ENCODE assay signal across 1 cellular context in the genomic region with DNA sequence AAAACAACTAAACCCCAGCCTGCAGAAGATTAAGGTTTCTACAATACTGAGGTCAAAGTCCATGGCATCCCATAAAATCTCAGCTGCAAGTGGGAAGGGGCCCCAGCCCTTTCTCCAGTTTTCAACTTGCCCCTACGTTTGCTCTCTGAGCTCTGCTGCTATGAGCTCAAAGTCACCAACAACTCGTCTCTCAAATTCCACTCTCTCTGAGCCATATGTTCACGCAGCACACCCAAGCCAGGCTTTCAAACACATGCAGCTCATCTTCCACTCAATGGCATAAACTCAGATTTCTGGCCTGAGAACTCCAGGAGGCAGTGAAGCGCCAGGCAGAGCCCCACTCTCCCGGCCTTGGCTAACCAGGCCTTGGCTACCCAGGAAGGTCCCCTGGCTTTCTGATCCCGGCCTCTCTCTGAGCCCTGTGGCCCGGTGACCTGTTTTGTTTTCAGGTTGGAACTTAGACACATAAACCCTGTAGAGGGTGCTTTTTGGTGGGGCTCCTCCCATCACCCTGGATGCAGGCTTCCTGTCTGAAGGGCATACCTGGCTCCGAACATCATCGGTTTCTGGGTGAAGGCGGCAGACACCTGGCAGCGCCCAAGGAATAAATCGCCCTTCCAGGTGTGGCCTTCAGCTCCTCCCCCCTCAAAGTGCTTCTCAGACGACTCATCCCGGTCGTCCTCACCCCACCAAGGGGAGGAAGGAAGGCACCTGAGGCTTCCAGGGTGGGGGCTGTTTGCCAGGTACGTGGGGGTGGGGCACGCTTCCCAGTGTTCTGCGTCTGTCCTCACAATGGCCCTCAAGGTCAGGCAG.
TF ChIP-seq lines count a peak whose summit lies in the region.

No MANE protein-coding gene starts in this region.

TF ChIP-seq in HCT116, 20 proteins besides CTCF, POLR2A, EP300 and RAD21 (continued from another document):
- TF ChIP-seq, protein P1, sequence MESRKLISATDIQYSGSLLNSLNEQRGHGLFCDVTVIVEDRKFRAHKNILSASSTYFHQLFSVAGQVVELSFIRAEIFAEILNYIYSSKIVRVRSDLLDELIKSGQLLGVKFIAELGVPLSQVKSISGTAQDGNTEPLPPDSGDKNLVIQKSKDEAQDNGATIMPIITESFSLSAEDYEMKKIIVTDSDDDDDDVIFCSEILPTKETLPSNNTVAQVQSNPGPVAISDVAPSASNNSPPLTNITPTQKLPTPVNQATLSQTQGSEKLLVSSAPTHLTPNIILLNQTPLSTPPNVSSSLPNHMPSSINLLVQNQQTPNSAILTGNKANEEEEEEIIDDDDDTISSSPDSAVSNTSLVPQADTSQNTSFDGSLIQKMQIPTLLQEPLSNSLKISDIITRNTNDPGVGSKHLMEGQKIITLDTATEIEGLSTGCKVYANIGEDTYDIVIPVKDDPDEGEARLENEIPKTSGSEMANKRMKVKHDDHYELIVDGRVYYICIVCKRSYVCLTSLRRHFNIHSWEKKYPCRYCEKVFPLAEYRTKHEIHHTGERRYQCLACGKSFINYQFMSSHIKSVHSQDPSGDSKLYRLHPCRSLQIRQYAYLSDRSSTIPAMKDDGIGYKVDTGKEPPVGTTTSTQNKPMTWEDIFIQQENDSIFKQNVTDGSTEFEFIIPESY (IDR thresholded peaks at IDR 0.05; ENCODE audit: extremely low read depth, insufficient replicate concordance, low read length): no peak
